12 cellular contexts compared by ENCODE assay signal in genomic region chr7:36943591-36944430, GRCh38.
DNase-seq lines count a peak whose midpoint lies in the region; ATAC-seq lines count a peak whose summit lies in the region.
"Had no signal": no experiment of that assay in that cellular context is flagged by ENCODE, and none has a peak within 500 bp of the region (broad histone marks: within the 10 kb centered on the region; RNA-seq: fewer than 3 reads in every experiment).

No MANE protein-coding gene starts in this region.

- peak; percentile 71 for ATAC-seq in GM18909 (IDR thresholded peaks at IDR 0.05; ENCODE audit: poor library complexity, unreplicated experiment)
- ATAC-seq in HG02798 (IDR thresholded peaks at IDR 0.05; ENCODE audit: poor library complexity, unreplicated experiment), result peak; percentile 73
- ATAC-seq: sciatic nerve had no signal

- DNase-seq in DMS 273 treated with DMSO at 0.1 percent for 48 hours (lab: John Stamatoyannopoulos, UW) (peak; percentile 69), NCI-H69 (lab: John Stamatoyannopoulos, UW) (peak; percentile 39), NCI-H146 treated with DMSO at 0.1 percent for 48 hours (lab: John Stamatoyannopoulos, UW; ENCODE audit: unreplicated experiment) (no peak), head of caudate nucleus (no peak), SIG-M5 treated with dmso at 0.1 percent for 504 hours (lab: John Stamatoyannopoulos, UW; ENCODE audit: unreplicated experiment) (no peak)
- DNase-seq in central memory CD4-positive, alpha-beta T cell, result no peak
- DNase-seq: activated CD4-positive, alpha-beta T cell treated with anti-CD3 and anti-CD28 coated beads for 48 hours; GM23248; mesenchymal stem cell had no signal

- intact Hi-C loops in head of caudate nucleus (cut with DNase I), result no loop called here

Comparison
In these comparisons a context has a peak if more than half of its experiments do, and no peak if none do; other contexts are left out.
1. DNase-seq: peak in DMS 273 treated with DMSO at 0.1 percent for 48 hours (single experiment) and NCI-H69 (single experiment); none in central memory CD4-positive, alpha-beta T cell (single experiment), NCI-H146 treated with DMSO at 0.1 percent for 48 hours (single experiment), head of caudate nucleus (0 of 42) and SIG-M5 treated with dmso at 0.1 percent for 504 hours (single experiment).